In genomic region chr20:33401042-33401921, GRCh38 we compare ENCODE assay signal across 8 cellular contexts. TPM values are rescaled to one million over a fixed set of nuclear protein-coding genes. Genes with fewer than 3 reads are reported as not detected.
DNase-seq lines count a peak whose midpoint lies in the region; ATAC-seq and TF ChIP-seq lines count a peak whose summit lies in the region.

A gene with protein sequence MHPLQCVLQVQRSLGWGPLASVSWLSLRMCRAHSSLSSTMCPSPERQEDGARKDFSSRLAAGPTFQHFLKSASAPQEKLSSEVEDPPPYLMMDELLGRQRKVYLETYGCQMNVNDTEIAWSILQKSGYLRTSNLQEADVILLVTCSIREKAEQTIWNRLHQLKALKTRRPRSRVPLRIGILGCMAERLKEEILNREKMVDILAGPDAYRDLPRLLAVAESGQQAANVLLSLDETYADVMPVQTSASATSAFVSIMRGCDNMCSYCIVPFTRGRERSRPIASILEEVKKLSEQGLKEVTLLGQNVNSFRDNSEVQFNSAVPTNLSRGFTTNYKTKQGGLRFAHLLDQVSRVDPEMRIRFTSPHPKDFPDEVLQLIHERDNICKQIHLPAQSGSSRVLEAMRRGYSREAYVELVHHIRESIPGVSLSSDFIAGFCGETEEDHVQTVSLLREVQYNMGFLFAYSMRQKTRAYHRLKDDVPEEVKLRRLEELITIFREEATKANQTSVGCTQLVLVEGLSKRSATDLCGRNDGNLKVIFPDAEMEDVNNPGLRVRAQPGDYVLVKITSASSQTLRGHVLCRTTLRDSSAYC (minus strand): TSS chr20:33401519. CDS start chr20:33397064, 4,455 bp downstream.

- no peaks in the 10 kb centered on the region for H3K9me3 ChIP-seq in left lung

- intact Hi-C loops in left lung (cut with DNase I), result no loop called here

- H3K4me1 ChIP-seq in left lung, result peaks cover 13 to 31% of the 10 kb centered on the region in 2 donors

- DNase-seq in AG10803 (ENCODE audit: low read depth) (peak; percentile 90), NCI-H69 (lab: John Stamatoyannopoulos, UW) (peak; percentile 97), dermis blood vessel endothelial cell (peak; percentile 95), left lung (peak; percentile 87 to 91)
- DNase-seq in activated CD4-positive, alpha-beta T cell treated with anti-CD3 and anti-CD28 coated beads, Interleukin-2, amount 50 U/mL, for 1 hour, result peak; percentile 81
- peak; percentile 85 to 86 for DNase-seq in stimulated activated CD4-positive, alpha-beta T cell treated with anti-CD3 and anti-CD28 coated beads, Interleukin-2, amount 100 ng/mL, for 24 hours

- H3K27ac ChIP-seq in left lung, result peak within 1 kb of the TSS; percentile 22 to 73

- peak; percentile 84 for ATAC-seq in HG03520 (IDR thresholded peaks at IDR 0.05; ENCODE audit: unreplicated experiment)
- ATAC-seq in left lung, result peak; percentile 99

- peak within 1 kb of the TSS; percentile 99 for H3K4me3 ChIP-seq in AG10803 (ENCODE audit: low read length)
- H3K4me3 ChIP-seq in left lung, result peak within 1 kb of the TSS; percentile 92 to 97

- peaks cover 0 to 10% of the 10 kb centered on the region in 2 donors for H3K36me3 ChIP-seq in left lung

- TF ChIP-seq POLR2A in GM19099 (IDR thresholded peaks at IDR 0.05; ENCODE audit: extremely low read depth, insufficient read length, low read depth), result peak; percentile 86

- no peaks in the 10 kb centered on the region for H3K27me3 ChIP-seq in left lung

- no peak for TF ChIP-seq CTCF in AG10803 (conservative IDR thresholded peaks at IDR 0.05; ENCODE audit: low read length)
- no peak for TF ChIP-seq CTCF in left lung (IDR thresholded peaks at IDR 0.05)

RNA-seq across cellular contexts. Expression of the gene that starts here (rescaled TPM):
- 21.1 and 25.9 TPM in 2 replicates for total RNA-seq in dermis blood vessel endothelial cell
- 10 to 100 TPM; 20.9 to 21.0 TPM for total RNA-seq in left lung

Comparison
In these comparisons a context has a peak if more than half of its experiments do, and no peak if none do; other contexts are left out.
1. Peak in every context shown above with its lines: DNase-seq, ATAC-seq, H3K4me3 ChIP-seq and H3K27ac ChIP-seq.